17 cellular contexts compared by ENCODE assay signal in genomic region chr12:122961551-122962329, GRCh38. TPM values are rescaled to one million over a fixed set of nuclear protein-coding genes. Genes with fewer than 3 reads are reported as not detected.
A peak's percentile ranks its signal among the peaks of the same experiment; 100 is the strongest.
DNase-seq lines count a peak whose midpoint lies in the region; ATAC-seq, FAIRE-seq and TF ChIP-seq lines count a peak whose summit lies in the region.
"Had no signal": no experiment of that assay in that cellular context is flagged by ENCODE, and none has a peak within 500 bp of the region (broad histone marks: within the 10 kb centered on the region; RNA-seq: fewer than 3 reads in every experiment).

No MANE protein-coding gene starts in this region.

- H3K9me3 ChIP-seq in K562 (replicated peaks; ENCODE audit: control insufficient read depth, insufficient read depth, low read depth, low read length) (no peaks in the 10 kb centered on the region), mucosa of descending colon (no peaks in the 10 kb centered on the region)
- H3K9me3 ChIP-seq: heart right ventricle, testis had no signal

- no peak for TF ChIP-seq RAD21 in K562 (CRISPR knock-in tag; conservative IDR thresholded peaks at IDR 0.05 in 1 of 2, IDR thresholded peaks at IDR 0.05 in 1 of 2)

- BruUV-seq in K562 (replicated peaks; lab: Mats Ljungman, UMichigan), result no TSS peak

- peak; percentile 89 for DNase-seq in DMS79 treated with DMSO at 0.1 percent for 48 hours (lab: John Stamatoyannopoulos, UW)
- DNase-seq in NCI-H1436 treated with DMSO at 0.1 percent for 48 hours (lab: John Stamatoyannopoulos, UW), result peak; percentile 60
- DNase-seq in K562 (ENCODE audit: extremely low read depth in 1 of 4, low spot score in 3 of 4), result peak in 1 of 4 experiments; percentile 32
- peak in 2 of 3 donors; percentile 50 to 88 for DNase-seq in mucosa of descending colon
- DNase-seq in NCI-H187 treated with DMSO at 0.1 percent for 48 hours (lab: John Stamatoyannopoulos, UW), result no peak
- DNase-seq in NCI-H526 treated with DMSO at 0.1 percent for 48 hours (lab: John Stamatoyannopoulos, UW), result no peak
- DNase-seq: activated effector memory CD4-positive, alpha-beta T cell treated with Interleukin-2 at 50 U/mL for 16 hours; brain microvascular endothelial cell; CD8-positive, alpha-beta T cell; heart right ventricle; IMR-90; NCI-H187; T-helper 1 cell; testis had no signal

- in situ Hi-C loops in K562 (cut with MboI), result no loop called here

- H2AFZ ChIP-seq in K562 (ENCODE audit: low read depth, low read length), result no peak overlapping the region
- H2AFZ ChIP-seq: PC-9 had no signal

- CTCF ChIA-PET in K562 (lab: Yijun Ruan, JAX; ENCODE audit: low intra/inter-chr PET ratio), result interaction anchor here (1.2 kb wide), 1 partner anchor 10 kb away, joined by 4 read pairs; no protein-coding TSS in a partner anchor

- TF ChIP-seq POLR2A in K562 (conservative IDR thresholded peaks at IDR 0.05), result no peak

- no peak for TF ChIP-seq EP300 in K562 (IDR thresholded peaks at IDR 0.05; ENCODE audit: low read length)

- peaks cover 3% of the 10 kb centered on the region; the same call in 1 of the 2 replicates for H4K20me1 ChIP-seq in K562 (replicated peaks; ENCODE audit: control insufficient read depth, insufficient read depth, low read length)

- peaks cover 10% of the 10 kb centered on the region for H3K9me1 ChIP-seq in K562 (ENCODE audit: control insufficient read depth, insufficient read depth, low read length)

- H3K79me2 ChIP-seq in K562 (ENCODE audit: control insufficient read depth, insufficient read depth, low read length), result peaks cover 11% of the 10 kb centered on the region

- H3K36me3 ChIP-seq in K562 (ENCODE audit: control insufficient read depth, insufficient read depth, low read length) (peaks cover 16% of the 10 kb centered on the region; the same call in 2 of the 3 replicates), mucosa of descending colon (ENCODE audit: low read depth) (no peaks in the 10 kb centered on the region)

- no peak overlapping the region for H3K4me2 ChIP-seq in K562 (ENCODE audit: insufficient read depth, low read length)
- H3K4me2 ChIP-seq: PC-9 had no signal

- peak overlapping the region in 1 of 2 experiments; percentile 81; a peak in 3 of 4 replicates for H3K9ac ChIP-seq in K562 (ENCODE audit: insufficient read depth in 1 of 2, low read depth in 2 of 2, low read length in 2 of 2)

- TF ChIP-seq CTCF in K562 (IDR thresholded peaks at IDR 0.05 in 2 of 3, conservative IDR thresholded peaks at IDR 0.05 in 1 of 3; ENCODE audit: insufficient read depth in 2 of 3, low read depth in 1 of 3, low read length in 3 of 3) (no peak), mucosa of descending colon (IDR thresholded peaks at IDR 0.05) (no peak)

- WGBS in K562 (ENCODE audit: insufficient coverage, low coverage, missing lambda C conversion rate), result 43% methylated on average over 8 of the region's 10 CpGs

- no peaks in the 10 kb centered on the region for H3K27me3 ChIP-seq in K562 (ENCODE audit: control insufficient read depth in 2 of 2, insufficient read depth in 2 of 2, low read length in 2 of 2)
- H3K27me3 ChIP-seq: brain microvascular endothelial cell, heart right ventricle, testis had no signal

- peak overlapping the region; percentile 35; the same call in 1 of the 3 replicates for H3K27ac ChIP-seq in K562 (ENCODE audit: extremely low read depth, low read depth, low read length)
- H3K27ac ChIP-seq: brain microvascular endothelial cell, PC-9 had no signal

- ATAC-seq in K562 (no peak), mucosa of descending colon (peak; percentile 66), GM21423 (IDR thresholded peaks at IDR 0.05; ENCODE audit: unreplicated experiment) (no peak), GM19455 (IDR thresholded peaks at IDR 0.05; ENCODE audit: unreplicated experiment) (no peak)
- ATAC-seq: CD8-positive, alpha-beta T cell had no signal

- peak; percentile 6 for FAIRE-seq in K562 (lab: Jason Lieb, UNC)

- intact Hi-C loops in K562 (cut with micrococcal nuclease) (loop anchor here (5.0 kb wide), 1 partner anchor 271 kb away; the partner anchor contains the start of genes MPHOSPH9 and MTRFR), mucosa of descending colon (cut with DNase I, micrococcal nuclease) (no loop called here)

- POLR2A ChIA-PET in K562 (lab: Yijun Ruan, JAX), result interaction anchor here (0.5 to 0.8 kb wide), 3 partner anchors 14 to 1862 kb away, joined by 3 to 5 read pairs (median 5); partner anchors contain the start of gene OGFOD2

- H3K4me3 ChIP-seq in K562 (no peak overlapping the region), mucosa of descending colon (no peak overlapping the region)
- H3K4me3 ChIP-seq: heart right ventricle, PC-9, testis had no signal

- H3K4me1 ChIP-seq in K562 (replicated peaks in 1 of 2; ENCODE audit: control insufficient read depth in 2 of 2, insufficient read depth in 2 of 2, low read length in 2 of 2) (peaks cover 33 to 56% of the 10 kb centered on the region in 2 experiments), mucosa of descending colon (ENCODE audit: low read depth) (peaks cover 25% of the 10 kb centered on the region)

TF ChIP-seq in K562, 482 proteins besides CTCF, POLR2A, EP300 and RAD21 (continues in another document):
- peak; percentile 67 for TF ChIP-seq ZFP36 (IDR thresholded peaks at IDR 0.05; ENCODE audit: low read depth, low read length, partially characterized antibody)
- peak; percentile 100 for TF ChIP-seq ZKSCAN8 (CRISPR knock-in tag; IDR thresholded peaks at IDR 0.05)
- TF ChIP-seq CBFA2T3 (IDR thresholded peaks at IDR 0.05), result 0 out of 2 replicates have a peak, but pooled peaks have one; percentile 19
- TF ChIP-seq ZFX (CRISPR knock-in tag; IDR thresholded peaks at IDR 0.05), result peak; percentile 33; the same call in 1 of the 2 replicates
- TF ChIP-seq KLF16 (IDR thresholded peaks at IDR 0.05), result no peak
- TF ChIP-seq ZNF589 (CRISPR knock-in tag; IDR thresholded peaks at IDR 0.05; ENCODE audit: low read depth), result no peak
- no peak for TF ChIP-seq NFE2 (IDR thresholded peaks at IDR 0.05; ENCODE audit: low read depth)

RNA-seq across cellular contexts. Expression of gene ABCB9, which starts 4.5 kb away (rescaled TPM):
- 28.0 and 68.9 TPM in 2 replicates for total RNA-seq in K562 (2011; cell fraction: chromatin; rRNA removed; ENCODE audit: low replicate concordance)
- 41.1 and 52.0 TPM in 2 replicates for total RNA-seq in K562 (2011; cell fraction: nucleolus; rRNA removed)
- 34.1 and 35.2 TPM in 2 replicates for total RNA-seq in K562 (2011; cell fraction: nucleoplasm; rRNA removed)
- 9.6 and 10.5 TPM in 2 replicates for total RNA-seq in K562 (2014; rRNA removed)
- total RNA-seq in K562 (2014; rRNA removed; fragmentation: Illumina TruSeq; extraction: Trizol), result 3.9 and 4.3 TPM in 2 replicates
- 6.2 and 6.5 TPM in 2 replicates for total RNA-seq in K562 (2015; rRNA removed; fragmentation: Illumina TruSeq; extraction: Trizol)
- 12.0 and 12.6 TPM in 2 replicates for total RNA-seq in K562 (2021)
- polyA plus RNA-seq in K562 (2011; rRNA removed), result 6.3 and 6.5 TPM in 2 replicates
- 5.8 and 12.1 TPM in 2 replicates for polyA plus RNA-seq in K562 (2011; cell fraction: cytosol; rRNA removed)
- 10.8 and 22.9 TPM in 2 replicates for polyA plus RNA-seq in K562 (2011; cell fraction: nucleus; rRNA removed)
- 5.0 and 6.9 TPM in 2 replicates for polyA plus RNA-seq in K562 (2012)
- polyA plus RNA-seq in K562 (2014; fragmentation: Illumina TruSeq; extraction: Trizol), result 4.2 and 5.7 TPM in 2 replicates
- under 1 TPM; 0.20 to 0.31 TPM for polyA plus RNA-seq in K562 (2014; fragmentation: Nextera tagmentation; extraction: Ambion mirVana)
- 7.6 and 7.9 TPM in 2 replicates for polyA plus RNA-seq in K562 (2014; rRNA removed)
- polyA minus RNA-seq in K562 (2011; rRNA and poly(A)+ RNA removed), result 8.5 and 9.6 TPM in 2 replicates
- 6.6 and 9.7 TPM in 2 replicates for polyA minus RNA-seq in K562 (2011; cell fraction: cytosol; rRNA and poly(A)+ RNA removed)
- polyA minus RNA-seq in K562 (2011; cell fraction: nucleus; rRNA and poly(A)+ RNA removed), result 13.3 and 14.7 TPM in 2 replicates
- 1 to 10 TPM; 6.3 to 8.2 (median 6.4) TPM for total RNA-seq in mucosa of descending colon

RNA-seq across cellular contexts. Expression of gene OGFOD2, which starts 13.3 kb away (rescaled TPM):
- 71.5 and 173 TPM in 2 replicates for total RNA-seq in K562 (2011; cell fraction: chromatin; rRNA removed; ENCODE audit: low replicate concordance)
- total RNA-seq in K562 (2011; cell fraction: nucleolus; rRNA removed), result 98.1 and 99.0 TPM in 2 replicates
- total RNA-seq in K562 (2011; cell fraction: nucleoplasm; rRNA removed), result 61.3 and 107 TPM in 2 replicates
- total RNA-seq in K562 (2014; rRNA removed) (39.0 and 40.3 TPM in 2 replicates), K562 (2014; rRNA removed; fragmentation: Illumina TruSeq; extraction: Trizol) (5.9 and 6.4 TPM in 2 replicates), K562 (2015; rRNA removed; fragmentation: Illumina TruSeq; extraction: Trizol) (18.5 and 21.4 TPM in 2 replicates), K562 (2021) (51.7 and 63.0 TPM in 2 replicates), mucosa of descending colon (10 to 100 TPM; 17.0 to 25.0 (median 23.7) TPM)
- polyA plus RNA-seq in K562 (2011; rRNA removed) (27.6 and 38.3 TPM in 2 replicates), K562 (2014; fragmentation: Illumina TruSeq; extraction: Trizol) (13.5 and 29.6 TPM in 2 replicates), K562 (2014; fragmentation: Nextera tagmentation; extraction: Ambion mirVana) (1 to 10 TPM; 1.4 to 3.8 TPM), K562 (2014; rRNA removed) (86.0 and 111 TPM in 2 replicates)
- polyA plus RNA-seq in K562 (2011; cell fraction: cytosol; rRNA removed), result 40.5 and 99.8 TPM in 2 replicates
- polyA plus RNA-seq in K562 (2011; cell fraction: nucleus; rRNA removed), result 261 and 270 TPM in 2 replicates
- polyA plus RNA-seq in K562 (2012), result 24.6 and 74.9 TPM in 2 replicates
- polyA minus RNA-seq in K562 (2011; rRNA and poly(A)+ RNA removed), result 15.9 and 19.8 TPM in 2 replicates
- 16.9 and 19.2 TPM in 2 replicates for polyA minus RNA-seq in K562 (2011; cell fraction: cytosol; rRNA and poly(A)+ RNA removed)
- 54.3 and 67.5 TPM in 2 replicates for polyA minus RNA-seq in K562 (2011; cell fraction: nucleus; rRNA and poly(A)+ RNA removed)

RNA-seq across cellular contexts. Expression of gene ARL6IP4, which starts 18.7 kb away (rescaled TPM):
- total RNA-seq in K562 (2011; cell fraction: chromatin; rRNA removed; ENCODE audit: low replicate concordance), result 69.3 and 160 TPM in 2 replicates
- total RNA-seq in K562 (2011; cell fraction: nucleolus; rRNA removed), result 133 and 147 TPM in 2 replicates
- total RNA-seq in K562 (2011; cell fraction: nucleoplasm; rRNA removed), result 86.5 and 106 TPM in 2 replicates
- total RNA-seq in K562 (2014; rRNA removed), result 224 and 280 TPM in 2 replicates
- total RNA-seq in K562 (2014; rRNA removed; fragmentation: Illumina TruSeq; extraction: Trizol), result 78.1 and 91.2 TPM in 2 replicates
- total RNA-seq in K562 (2015; rRNA removed; fragmentation: Illumina TruSeq; extraction: Trizol), result 171 and 180 TPM in 2 replicates
- total RNA-seq in K562 (2021), result 164 and 167 TPM in 2 replicates
- polyA plus RNA-seq in K562 (2011; rRNA removed), result 128 and 132 TPM in 2 replicates
- 110 and 136 TPM in 2 replicates for polyA plus RNA-seq in K562 (2011; cell fraction: cytosol; rRNA removed)
- polyA plus RNA-seq in K562 (2011; cell fraction: nucleus; rRNA removed), result 328 and 373 TPM in 2 replicates
- 163 and 245 TPM in 2 replicates for polyA plus RNA-seq in K562 (2012)
- 151 and 170 TPM in 2 replicates for polyA plus RNA-seq in K562 (2014; fragmentation: Illumina TruSeq; extraction: Trizol)
- polyA plus RNA-seq in K562 (2014; fragmentation: Nextera tagmentation; extraction: Ambion mirVana), result 1 to 10 TPM; 2.4 to 4.8 TPM
- 242 and 255 TPM in 2 replicates for polyA plus RNA-seq in K562 (2014; rRNA removed)
- 33.8 and 41.5 TPM in 2 replicates for polyA minus RNA-seq in K562 (2011; rRNA and poly(A)+ RNA removed)
- polyA minus RNA-seq in K562 (2011; cell fraction: cytosol; rRNA and poly(A)+ RNA removed), result 34.7 and 36.8 TPM in 2 replicates
- polyA minus RNA-seq in K562 (2011; cell fraction: nucleus; rRNA and poly(A)+ RNA removed), result 21.8 and 31.0 TPM in 2 replicates
- 100 to 1,000 TPM; 127 to 171 (median 128) TPM for total RNA-seq in mucosa of descending colon

Comparison
In these comparisons a context has a peak if more than half of its experiments do, and no peak if none do; other contexts are left out.
1. DNase-seq: peak in DMS79 treated with DMSO at 0.1 percent for 48 hours (single experiment), NCI-H1436 treated with DMSO at 0.1 percent for 48 hours (single experiment) and mucosa of descending colon (2 of 3); none in NCI-H187 treated with DMSO at 0.1 percent for 48 hours (single experiment) and NCI-H526 treated with DMSO at 0.1 percent for 48 hours (single experiment).